In the genomic region with DNA sequence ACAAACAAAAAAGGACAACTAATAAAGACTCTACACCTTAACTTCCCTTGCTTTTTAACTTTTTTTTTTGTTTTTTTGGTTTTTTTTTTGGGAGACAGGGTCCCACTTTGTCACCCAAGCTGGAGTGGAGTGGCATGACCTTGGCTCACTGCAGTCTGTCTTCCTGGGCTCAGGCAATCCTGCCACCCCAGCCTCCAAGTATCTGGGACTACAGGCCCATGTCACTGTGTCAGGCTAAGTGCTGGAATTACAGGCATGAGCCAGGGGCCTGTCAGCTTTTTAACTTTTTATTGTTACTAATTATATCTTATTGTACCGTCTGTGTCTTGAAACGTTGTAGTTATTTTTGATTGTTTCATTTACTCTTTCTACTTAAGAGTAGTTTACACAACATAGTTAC, we compare ENCODE assay signal across 25 cellular contexts.
"Had no signal": no experiment of that assay in that cellular context is flagged by ENCODE, and none has a peak within 500 bp of the region (broad histone marks: within the 10 kb centered on the region; RNA-seq: fewer than 3 reads in every experiment).

No MANE protein-coding gene starts in this region.

- H3K36me3 ChIP-seq: breast epithelium had no signal

- H3K4me3 ChIP-seq: ascending aorta, breast epithelium, esophagus squamous epithelium, gastroesophageal sphincter had no signal

- H3K9me3 ChIP-seq: esophagus squamous epithelium, gastroesophageal sphincter had no signal

- H3K27me3 ChIP-seq: ascending aorta, breast epithelium, esophagus squamous epithelium, gastroesophageal sphincter had no signal

- H3K27ac ChIP-seq: ascending aorta, breast epithelium, epithelial cell of prostate, esophagus squamous epithelium, gastroesophageal sphincter had no signal

- DNase-seq: activated CD4-positive, alpha-beta memory T cell treated with anti-CD3 and anti-CD28 coated beads, Interleukin-2, amount 10 ng/mL, durations not matched to agents 7 days and 5 days; activated CD4-positive, alpha-beta T cell treated with anti-CD3 and anti-CD28 coated beads for 1 hour; activated CD4-positive, alpha-beta T cell treated with anti-CD3 and anti-CD28 coated beads for 4 hours; activated CD4-positive, alpha-beta T cell treated with anti-CD3 and anti-CD28 coated beads, Interleukin-2, amount 10 ng/mL, durations not matched to agents 7 days and 5 days; activated CD4-positive, alpha-beta T cell treated with anti-CD3 and anti-CD28 coated beads, Interleukin-2, amount 50 U/mL, for 4 hours; activated CD8-positive, alpha-beta memory T cell treated with anti-CD3 and anti-CD28 coated beads, Interleukin-2, amount 50 U/mL, for 48 hours; activated gamma-delta T cell; activated naive CD4-positive, alpha-beta T cell; activated naive CD4-positive, alpha-beta T cell treated with anti-CD3 and anti-CD28 coated beads, Interleukin-2, amount 10 ng/mL, durations not matched to agents 7 days and 5 days; activated naive CD8-positive, alpha-beta T cell treated with anti-CD3 and anti-CD28 coated beads, Interleukin-2, amount 10 ng/mL, durations not matched to agents 7 days and 5 days; activated T-cell treated with anti-CD3 and anti-CD28 coated beads for 4 hours; activated T-cell treated with anti-CD3 and anti-CD28 coated beads, Interleukin-2, amount 50 U/mL, for 24 hours; activated T-cell treated with anti-CD3 and anti-CD28 coated beads, Interleukin-2, amount 50 U/mL, for 72 hours; caudate nucleus; cortex of kidney; effector CD4-positive, alpha-beta T cell; effector memory CD8-positive, alpha-beta T cell; esophagus squamous epithelium; foreskin melanocyte; T-helper 2 cell had no signal

- ATAC-seq: activated naive CD4-positive, alpha-beta T cell treated with anti-CD3 and anti-CD28 coated beads, Interleukin-2, amount 50 U/mL, for 72 hours; activated T-cell treated with anti-CD3 and anti-CD28 coated beads, Interleukin-2, amount 50 U/mL, for 72 hours; effector memory CD8-positive, alpha-beta T cell; gastroesophageal sphincter had no signal

- H3K4me1 ChIP-seq: ascending aorta, breast epithelium, esophagus squamous epithelium, gastroesophageal sphincter had no signal
